In the genomic region with DNA sequence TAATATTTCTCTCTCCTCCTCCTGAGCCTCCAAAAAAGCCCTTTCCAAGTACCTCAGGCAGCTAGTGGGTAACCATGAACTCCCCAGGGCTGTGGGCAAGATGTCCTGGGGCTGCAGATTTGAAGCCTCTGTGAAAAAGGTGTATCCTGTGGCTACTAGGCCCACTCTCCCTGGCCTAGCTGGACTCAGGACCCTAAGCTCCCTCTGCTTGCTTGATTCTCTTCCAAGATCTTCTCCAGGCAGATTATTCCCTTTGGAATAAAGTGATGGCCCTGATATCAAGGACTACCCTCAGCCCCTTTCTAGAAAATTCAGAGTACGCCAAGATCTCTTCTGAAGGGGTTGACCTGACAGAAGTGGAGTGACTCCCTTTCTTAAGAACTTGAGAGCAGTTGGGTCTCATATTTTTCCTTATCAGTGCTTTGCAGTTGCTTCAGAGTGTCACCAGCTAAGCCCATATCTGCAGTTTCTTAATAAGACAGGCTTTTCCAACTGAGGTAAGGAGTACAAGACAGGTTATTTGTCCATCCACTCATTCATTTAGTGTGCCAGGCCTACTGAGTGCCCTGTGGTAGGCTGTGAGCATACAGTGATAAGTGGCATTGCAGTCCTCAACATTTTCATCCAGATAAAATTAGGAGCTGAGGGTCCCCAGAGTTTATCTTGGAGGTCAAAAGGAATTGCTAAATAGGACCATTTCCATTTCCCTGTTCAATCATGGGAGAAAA, we compare ENCODE assay signal across 31 cellular contexts.
"Had no signal": no experiment of that assay in that cellular context is flagged by ENCODE, and none has a peak within 500 bp of the region (broad histone marks: within the 10 kb centered on the region; RNA-seq: fewer than 3 reads in every experiment).

No MANE protein-coding gene starts in this region.

- H3K4me3 Mint-ChIP-seq: activated CD4-positive, alpha-beta T cell treated with anti-CD3 and anti-CD28 coated beads, Interleukin-2, amount 10 ng/mL, durations not matched to agents 7 days and 5 days; activated CD8-positive, alpha-beta T cell treated with anti-CD3 and anti-CD28 coated beads, Interleukin-2, amount 10 ng/mL, durations not matched to agents 7 days and 5 days; activated naive CD4-positive, alpha-beta T cell treated with anti-CD3 and anti-CD28 coated beads, Interleukin-2, amount 50 U/mL, for 24 hours; activated T-helper 1 cell treated with anti-CD3 and anti-CD28 coated beads, Interleukin-12 subunit alpha, Interleukin-12 subunit beta, Interleukin-2, Interleukin-4 antibody, amounts not matched to agents 30 ng/mL and 10 ng/mL and 1 ng/mL, durations not matched to agents 14 hours and 24 hours and 36 hours; effector memory CD8-positive, alpha-beta T cell; nephron; stimulated activated naive B cell treated with anti-CD40 and anti-IgM and Interleukin-4, amounts not matched to agents 10 μg/mL and 1 μg/mL and 100 μg/mL, for 72 hours; type B pancreatic cell had no signal

- H3K4me3 ChIP-seq: colonic mucosa, dorsolateral prefrontal cortex, esophagus muscularis mucosa, gastroesophageal sphincter, heart left ventricle, ovary, smooth muscle cell, testis, vagina had no signal

- DNase-seq: activated CD4-positive, alpha-beta T cell treated with anti-CD3 and anti-CD28 coated beads, Interleukin-2, amount 10 ng/mL, durations not matched to agents 7 days and 5 days; activated CD4-positive, CD25-positive, alpha-beta regulatory T cell treated with anti-CD3 and anti-CD28 coated beads, Interleukin-2, amount 50 U/mL, for 72 hours; activated CD8-positive, alpha-beta T cell treated with anti-CD3 and anti-CD28 coated beads, Interleukin-2, amount 10 ng/mL, durations not matched to agents 7 days and 5 days; activated gamma-delta T cell; aorta; brain microvascular endothelial cell; dorsolateral prefrontal cortex; effector memory CD8-positive, alpha-beta T cell; heart left ventricle; kidney; mammary epithelial cell; midbrain; ovary; stimulated activated CD4-positive, alpha-beta T cell treated with anti-CD3 and anti-CD28 coated beads, Interleukin-15, amount 100 ng/mL, for 24 hours; stimulated activated naive B cell treated with anti-CD40 and anti-IgM and Interleukin-4, amounts not matched to agents 10 μg/mL and 1 μg/mL and 100 μg/mL, for 72 hours; T-helper 1 cell; T-helper 9 cell; testis; WERI-Rb-1 had no signal

- H3K27me3 ChIP-seq: brain microvascular endothelial cell, colonic mucosa, dorsolateral prefrontal cortex, esophagus muscularis mucosa, gastroesophageal sphincter, heart left ventricle, neutrophil, ovary, testis, vagina had no signal

- H3K27ac ChIP-seq: brain microvascular endothelial cell, dorsolateral prefrontal cortex, esophagus muscularis mucosa, gastroesophageal sphincter, testis, vagina, WERI-Rb-1 had no signal

- H3K27me3 Mint-ChIP-seq: activated naive CD4-positive, alpha-beta T cell treated with anti-CD3 and anti-CD28 coated beads, Interleukin-2, amount 50 U/mL, for 24 hours; effector memory CD8-positive, alpha-beta T cell; stimulated activated naive B cell treated with anti-CD40 and anti-IgM and Interleukin-4, amounts not matched to agents 10 μg/mL and 1 μg/mL and 100 μg/mL, for 72 hours; type B pancreatic cell had no signal

- ATAC-seq: activated CD8-positive, alpha-beta T cell treated with anti-CD3 and anti-CD28 coated beads, Interleukin-2, amount 10 ng/mL, durations not matched to agents 7 days and 5 days; effector memory CD8-positive, alpha-beta T cell; gastroesophageal sphincter; left lobe of liver; sciatic nerve; stimulated activated naive B cell treated with anti-CD40 and anti-IgM and Interleukin-4, amounts not matched to agents 10 μg/mL and 1 μg/mL and 100 μg/mL, for 72 hours had no signal

- H3K4me2 ChIP-seq: smooth muscle cell had no signal

- H3K36me3 Mint-ChIP-seq: type B pancreatic cell had no signal

- H3K36me3 ChIP-seq: brain microvascular endothelial cell, colonic mucosa, esophagus muscularis mucosa, gastroesophageal sphincter, heart left ventricle, neutrophil, ovary, vagina, WERI-Rb-1 had no signal

- H3K4me1 ChIP-seq: testis, vagina had no signal

- H3K9me3 ChIP-seq: colonic mucosa, esophagus muscularis mucosa, gastroesophageal sphincter, heart left ventricle, neutrophil, ovary, testis, vagina had no signal

- H3K27ac Mint-ChIP-seq: activated CD4-positive, alpha-beta T cell treated with anti-CD3 and anti-CD28 coated beads, Interleukin-2, amount 10 ng/mL, durations not matched to agents 7 days and 5 days; activated CD8-positive, alpha-beta T cell treated with anti-CD3 and anti-CD28 coated beads, Interleukin-2, amount 10 ng/mL, durations not matched to agents 7 days and 5 days; activated naive CD4-positive, alpha-beta T cell treated with anti-CD3 and anti-CD28 coated beads, Interleukin-2, amount 50 U/mL, for 24 hours; activated T-helper 1 cell treated with anti-CD3 and anti-CD28 coated beads, Interleukin-12 subunit alpha, Interleukin-12 subunit beta, Interleukin-2, Interleukin-4 antibody, amounts not matched to agents 30 ng/mL and 10 ng/mL and 1 ng/mL, durations not matched to agents 14 hours and 24 hours and 36 hours; effector memory CD8-positive, alpha-beta T cell; nephron; stimulated activated naive B cell treated with anti-CD40 and anti-IgM and Interleukin-4, amounts not matched to agents 10 μg/mL and 1 μg/mL and 100 μg/mL, for 72 hours; type B pancreatic cell had no signal
